In the genomic region with DNA sequence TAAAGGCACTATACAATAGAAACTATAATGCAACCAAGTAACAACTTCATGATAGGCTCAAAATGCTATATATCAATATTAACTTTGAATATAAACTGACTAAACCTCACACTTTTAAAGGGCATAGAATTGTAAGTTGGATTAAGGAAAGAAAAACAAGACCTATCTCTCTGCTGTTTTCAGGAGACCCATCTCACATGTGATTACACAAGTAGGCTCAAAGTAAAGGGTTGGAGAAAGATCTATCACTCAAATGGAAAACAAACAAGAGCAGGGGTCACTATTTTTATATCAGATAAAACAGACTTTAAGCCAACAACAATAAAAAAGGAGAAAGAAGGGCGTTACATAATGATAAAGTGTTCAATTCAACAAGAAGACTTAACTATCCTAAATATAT, we compare ENCODE assay signal across 20 cellular contexts.
DNase-seq lines count a peak whose midpoint lies in the region; ATAC-seq, FAIRE-seq and TF ChIP-seq lines count a peak whose summit lies in the region.
"Had no signal": no experiment of that assay in that cellular context is flagged by ENCODE, and none has a peak within 500 bp of the region (broad histone marks: within the 10 kb centered on the region; RNA-seq: fewer than 3 reads in every experiment).

No MANE protein-coding gene starts in this region.

- H3K9me3 ChIP-seq in Caco-2: no peaks in the 10 kb centered on the region
- no peaks in the 10 kb centered on the region for H3K9me3 ChIP-seq in heart left ventricle

- CTCF ChIA-PET in Caco-2 (lab: Charles Lee): no interaction called here

- H3K9me3 Mint-ChIP-seq in Caco-2 (ENCODE audit: unreplicated experiment): no peaks in the 10 kb centered on the region
- no peaks in the 10 kb centered on the region for H3K9me3 Mint-ChIP-seq in GM23338
- H3K9me3 Mint-ChIP-seq: CD8-positive, alpha-beta T cell; H9 had no signal

- no peak overlapping the region for H3K4me2 ChIP-seq in GM23338
- H3K4me2 ChIP-seq: BLaER1 had no signal

- H4K20me1 ChIP-seq in GM23338 (replicated peaks; ENCODE audit: insufficient read depth): no peaks in the 10 kb centered on the region
- H4K20me1 ChIP-seq: BLaER1 had no signal

- H3K4me1 ChIP-seq in Caco-2 (no peaks in the 10 kb centered on the region), GM23338 (ENCODE audit: insufficient read depth) (peaks cover 2% of the 10 kb centered on the region; the same call in 1 of the 2 replicates), heart left ventricle (peaks cover 0 to 5% (median 0%) of the 10 kb centered on the region in 12 donors)

- DNase-seq in Caco-2 (no peak), GM23338 (ENCODE audit: low spot score) (no peak), left lobe of liver (ENCODE audit: low spot score) (no peak), GM12892 (ENCODE audit: insufficient read length) (no peak), heart left ventricle (no peak)
- DNase-seq: CD4-positive, CD25-positive, alpha-beta regulatory T cell; CD8-positive, alpha-beta T cell; DMS 273 treated with DMSO at 0.1 percent for 48 hours; DMS79; GF-D8; GM23248; H9 had no signal

- H3K9me2 ChIP-seq in GM23338 (ENCODE audit: insufficient read depth): no peaks in the 10 kb centered on the region

- H3K79me2 ChIP-seq in GM23338 (replicated peaks; ENCODE audit: insufficient read depth): no peaks in the 10 kb centered on the region

- no peaks in the 10 kb centered on the region for H3F3A ChIP-seq in GM23338 (replicated peaks; ENCODE audit: low read depth)

- H3K27me3 ChIP-seq in Caco-2 (replicated peaks; ENCODE audit: control insufficient read depth, insufficient read depth, low read length): no peaks in the 10 kb centered on the region
- H3K27me3 ChIP-seq in GM23338 (ENCODE audit: insufficient read depth): no peaks in the 10 kb centered on the region
- H3K27me3 ChIP-seq in heart left ventricle: no peaks in the 10 kb centered on the region
- H3K27me3 ChIP-seq: BLaER1 had no signal

- no peaks in the 10 kb centered on the region for H3K4me1 Mint-ChIP-seq in Caco-2 (ENCODE audit: low read depth, unreplicated experiment)
- H3K4me1 Mint-ChIP-seq in GM23338: peaks cover 11% of the 10 kb centered on the region
- H3K4me1 Mint-ChIP-seq: CD4-positive, CD25-positive, alpha-beta regulatory T cell had no signal

- H3K4me3 Mint-ChIP-seq in Caco-2 (ENCODE audit: unreplicated experiment) (no peak overlapping the region), GM23338 (no peak overlapping the region)
- H3K4me3 Mint-ChIP-seq: B cell; CD4-positive, CD25-positive, alpha-beta regulatory T cell; CD8-positive, alpha-beta T cell; H9 had no signal

- H2AFZ ChIP-seq in GM23338: no peak overlapping the region
- H2AFZ ChIP-seq: GM23248 had no signal

- H3K27me3 Mint-ChIP-seq in Caco-2 (ENCODE audit: insufficient read depth, unreplicated experiment) (no peaks in the 10 kb centered on the region), GM23338 (ENCODE audit: insufficient read depth, low read depth, poor library complexity) (no peaks in the 10 kb centered on the region)
- H3K27me3 Mint-ChIP-seq: B cell; CD4-positive, CD25-positive, alpha-beta regulatory T cell had no signal

- H3K4me3 ChIP-seq in Caco-2 (ENCODE audit: low read depth, low read length) (no peak overlapping the region), GM23338 (no peak overlapping the region), heart left ventricle (no peak overlapping the region)
- H3K4me3 ChIP-seq: BLaER1, GM23248 had no signal

- H3K27ac Mint-ChIP-seq in Caco-2 (ENCODE audit: unreplicated experiment): peak overlapping the region; percentile 62
- peak overlapping the region; percentile 59; the same call in 1 of the 2 replicates for H3K27ac Mint-ChIP-seq in GM23338
- H3K27ac Mint-ChIP-seq: B cell; CD4-positive, CD25-positive, alpha-beta regulatory T cell; CD8-positive, alpha-beta T cell; H9 had no signal

- TF ChIP-seq CTCF in Caco-2 (IDR thresholded peaks at IDR 0.05; ENCODE audit: insufficient read depth in 1 of 2, low read depth in 1 of 2, low read length in 1 of 2, severe bottlenecking in 1 of 2, unreplicated experiment in 1 of 2): no peak
- TF ChIP-seq CTCF in GM23338 (conservative IDR thresholded peaks at IDR 0.05; ENCODE audit: low read depth in 2 of 2): no peak
- no peak for TF ChIP-seq CTCF in heart left ventricle (IDR thresholded peaks at IDR 0.05)

- H3K36me3 ChIP-seq in Caco-2 (ENCODE audit: control insufficient read depth, insufficient read depth, low read length) (no peaks in the 10 kb centered on the region), GM23338 (ENCODE audit: insufficient read depth) (no peaks in the 10 kb centered on the region; the same call in 1 of the 2 replicates), heart left ventricle (peaks cover 0 to 5% (median 0%) of the 10 kb centered on the region in 9 donors)

- intact Hi-C loops in Caco-2 (cut with micrococcal nuclease; ENCODE audit: unreplicated experiment) (loop anchor here (5.0 to 10.0 kb wide), 2 partner anchors 34 to 283 kb away; no protein-coding TSS in a partner anchor), heart left ventricle (cut with DNase I) (no loop called here)

- no peak overlapping the region for H3K27ac ChIP-seq in GM23338 (ENCODE audit: low read depth)
- H3K27ac ChIP-seq in heart left ventricle: no peak overlapping the region
- H3K27ac ChIP-seq: 22Rv1, BLaER1, C4-2B, GM23248 had no signal

- POLR2A ChIA-PET in Caco-2 (lab: Charles Lee): no interaction called here

- BruUV-seq in Caco-2 (replicated peaks; lab: Mats Ljungman, UMichigan): no TSS peak

- no peak for TF ChIP-seq POLR2A in GM12892 (IDR thresholded peaks at IDR 0.05; ENCODE audit: low read depth, low read length)
- TF ChIP-seq POLR2A in heart left ventricle (IDR thresholded peaks at IDR 0.05): no peak

- no peak for ATAC-seq in GM23338
- ATAC-seq in left lobe of liver: peak; percentile 53
- no peak for ATAC-seq in HG02571 (IDR thresholded peaks at IDR 0.05; ENCODE audit: unreplicated experiment)
- ATAC-seq in heart left ventricle: no peak
- ATAC-seq: CD8-positive, alpha-beta T cell; HCT116 had no signal

- H3K36me3 Mint-ChIP-seq in Caco-2 (ENCODE audit: insufficient read depth, unreplicated experiment): peaks cover 6% of the 10 kb centered on the region
- H3K36me3 Mint-ChIP-seq in GM23338 (ENCODE audit: low read depth): peaks cover 7% of the 10 kb centered on the region; the same call in 2 of the 3 replicates
- H3K36me3 Mint-ChIP-seq: CD4-positive, CD25-positive, alpha-beta regulatory T cell; CD8-positive, alpha-beta T cell had no signal

- WGBS in heart left ventricle, 4 donors: 77 to 86% (median 80%) methylated on average over 1 of the region's 1 CpG

- no peak for FAIRE-seq in GM12892 (lab: Jason Lieb, UNC)
- FAIRE-seq: A204.1, GM12891 had no signal

TF ChIP-seq in GM23338, 12 proteins besides CTCF, POLR2A, EP300 and RAD21 (continues in another document):
- TF ChIP-seq ZNF331 (CRISPR knock-in tag; IDR thresholded peaks at IDR 0.05; ENCODE audit: low read depth): no peak
